8 cellular contexts compared by ENCODE assay signal in the genomic region with DNA sequence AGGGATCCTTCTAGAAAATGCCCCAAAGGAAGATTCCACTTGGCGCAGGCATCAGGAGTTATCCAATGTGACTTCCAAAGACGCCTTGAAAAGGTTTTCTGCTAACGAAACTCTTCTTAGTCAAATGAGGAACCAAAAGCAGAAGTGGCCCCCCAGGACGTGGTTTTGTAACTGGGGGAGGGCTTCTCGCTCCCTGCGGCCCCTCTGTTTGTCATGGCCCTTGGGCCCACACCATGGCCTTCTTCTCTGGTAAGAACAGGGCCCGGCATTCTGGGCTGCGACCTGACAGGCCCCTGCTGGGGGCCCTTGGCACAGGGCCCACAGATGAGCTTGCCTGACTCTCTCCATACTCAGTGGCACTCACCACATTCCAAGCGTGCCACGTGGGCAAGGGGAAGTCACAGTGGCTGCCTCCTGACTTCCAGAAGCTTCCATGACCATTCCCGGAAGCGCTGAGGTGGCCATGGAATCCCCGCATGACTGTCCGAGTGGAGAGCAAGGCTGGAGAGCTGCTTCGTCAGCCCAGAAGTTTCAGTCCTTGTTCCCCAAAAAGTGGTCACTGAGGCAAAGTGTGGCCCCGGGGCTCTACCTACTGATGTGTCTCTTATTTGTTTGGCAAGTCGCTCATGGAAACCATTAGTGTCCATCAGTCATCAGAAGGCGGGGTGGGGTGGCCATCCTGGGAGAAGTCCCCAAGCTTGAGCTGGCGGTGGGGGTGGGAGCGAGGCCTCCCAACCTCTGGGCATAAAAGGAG. TPM values are rescaled to one million over a fixed set of nuclear protein-coding genes. Genes with fewer than 3 reads are reported as not detected.
DNase-seq lines count a peak whose midpoint lies in the region; ATAC-seq and TF ChIP-seq lines count a peak whose summit lies in the region.

No MANE protein-coding gene starts in this region.

- H3K27me3 ChIP-seq in Caco-2 (replicated peaks; ENCODE audit: control insufficient read depth, insufficient read depth, low read length): no peaks in the 10 kb centered on the region
- no peaks in the 10 kb centered on the region for H3K27me3 ChIP-seq in right lobe of liver
- H3K27me3 ChIP-seq in upper lobe of left lung: no peaks in the 10 kb centered on the region

- intact Hi-C loops in Caco-2 (cut with micrococcal nuclease; ENCODE audit: unreplicated experiment): loop anchor here (1.0 kb wide), 1 partner anchor 24 kb away; a partner anchor contains a TSS
- intact Hi-C loops in right lobe of liver (cut with DNase I): no loop called here

- no peak for DNase-seq in Caco-2
- DNase-seq in HK-2 (ENCODE audit: unreplicated experiment): peak; percentile 97
- peak; percentile 42 for DNase-seq in activated naive CD8-positive, alpha-beta T cell treated with anti-CD3 and anti-CD28 coated beads, Interleukin-2, amount 50 U/mL, for 24 hours
- peak; percentile 50 to 71 (median 64) for DNase-seq in right lobe of liver
- DNase-seq in upper lobe of left lung: peak; percentile 62 to 66
- no peak for DNase-seq in COLO829 (ENCODE audit: low spot score)
- no peak for DNase-seq in HuH-7 (ENCODE audit: low spot score)

- peaks cover 13% of the 10 kb centered on the region for H3K36me3 Mint-ChIP-seq in Caco-2 (ENCODE audit: insufficient read depth, unreplicated experiment)
- H3K36me3 Mint-ChIP-seq in activated naive CD8-positive, alpha-beta T cell treated with anti-CD3 and anti-CD28 coated beads, Interleukin-2, amount 50 U/mL, for 24 hours (ENCODE audit: low read depth): peaks cover 6% of the 10 kb centered on the region

- TF ChIP-seq EP300 in upper lobe of left lung (IDR thresholded peaks at IDR 0.05): no peak

- 65% methylated on average over 11 of the region's 20 CpGs for WGBS in right lobe of liver (ENCODE audit: insufficient coverage, low coverage, low lambda C conversion rate, missing lambda C conversion rate)
- WGBS in upper lobe of left lung, 2 donors: 83 to 87% methylated on average over 19 to 20 of the region's 20 CpGs

- TSS peak; percentile 76 for BruUV-seq in Caco-2 (replicated peaks; lab: Mats Ljungman, UMichigan)

- CTCF ChIA-PET in Caco-2 (lab: Charles Lee): interaction anchor here (1.2 kb wide), 1 partner anchor 138 kb away, joined by 8 read pairs; no protein-coding TSS in a partner anchor

- ATAC-seq in GM19468 (IDR thresholded peaks at IDR 0.05; ENCODE audit: extremely low read depth, unreplicated experiment): peak; percentile 10
- no peak for ATAC-seq in activated naive CD8-positive, alpha-beta T cell treated with anti-CD3 and anti-CD28 coated beads, Interleukin-2, amount 50 U/mL, for 24 hours
- ATAC-seq in right lobe of liver: no peak
- peak in 1 of 2 donors; percentile 43 for ATAC-seq in upper lobe of left lung (ENCODE audit: low FRiP score in 2 of 2)

- TF ChIP-seq CTCF in Caco-2 (IDR thresholded peaks at IDR 0.05; ENCODE audit: insufficient read depth in 1 of 2, low read depth in 1 of 2, low read length in 1 of 2, severe bottlenecking in 1 of 2, unreplicated experiment in 1 of 2): no peak
- no peak for TF ChIP-seq CTCF in right lobe of liver (IDR thresholded peaks at IDR 0.05)
- no peak for TF ChIP-seq CTCF in upper lobe of left lung (IDR thresholded peaks at IDR 0.05)

- peak overlapping the region; percentile 74 for H3K4me3 Mint-ChIP-seq in Caco-2 (ENCODE audit: unreplicated experiment)
- H3K4me3 Mint-ChIP-seq in activated naive CD8-positive, alpha-beta T cell treated with anti-CD3 and anti-CD28 coated beads, Interleukin-2, amount 50 U/mL, for 24 hours: peak overlapping the region; percentile 73

- H3K27me3 Mint-ChIP-seq in Caco-2 (ENCODE audit: insufficient read depth, unreplicated experiment): no peaks in the 10 kb centered on the region
- H3K27me3 Mint-ChIP-seq in activated naive CD8-positive, alpha-beta T cell treated with anti-CD3 and anti-CD28 coated beads, Interleukin-2, amount 50 U/mL, for 24 hours: no peaks in the 10 kb centered on the region

- H3K4me1 ChIP-seq in Caco-2 (peaks cover 24% of the 10 kb centered on the region), right lobe of liver (peaks cover 3 to 27% (median 10%) of the 10 kb centered on the region in 4 donors), upper lobe of left lung (peaks cover 49 to 58% (median 55%) of the 10 kb centered on the region in 4 donors)

- TF ChIP-seq POLR2A in right lobe of liver (IDR thresholded peaks at IDR 0.05) (no peak), upper lobe of left lung (IDR thresholded peaks at IDR 0.05) (no peak)

- peak overlapping the region; percentile 88 to 98 (median 89) for H3K27ac ChIP-seq in right lobe of liver
- peak overlapping the region; percentile 86 to 95 (median 92) for H3K27ac ChIP-seq in upper lobe of left lung

- H3K4me1 Mint-ChIP-seq in Caco-2 (ENCODE audit: low read depth, unreplicated experiment): peaks cover 15% of the 10 kb centered on the region
- peaks cover 39% of the 10 kb centered on the region for H3K4me1 Mint-ChIP-seq in activated naive CD8-positive, alpha-beta T cell treated with anti-CD3 and anti-CD28 coated beads, Interleukin-2, amount 50 U/mL, for 24 hours

- peaks cover 4% of the 10 kb centered on the region; the same call in 1 of the 2 replicates for H3K36me3 ChIP-seq in Caco-2 (ENCODE audit: control insufficient read depth, insufficient read depth, low read length)
- peaks cover 0 to 12% (median 0%) of the 10 kb centered on the region in 4 donors for H3K36me3 ChIP-seq in right lobe of liver
- peaks cover 0 to 5% (median 2%) of the 10 kb centered on the region in 4 donors for H3K36me3 ChIP-seq in upper lobe of left lung

- no peaks in the 10 kb centered on the region for H3K9me3 Mint-ChIP-seq in Caco-2 (ENCODE audit: unreplicated experiment)
- H3K9me3 Mint-ChIP-seq in activated naive CD8-positive, alpha-beta T cell treated with anti-CD3 and anti-CD28 coated beads, Interleukin-2, amount 50 U/mL, for 24 hours: no peaks in the 10 kb centered on the region

- H3K27ac Mint-ChIP-seq in Caco-2 (ENCODE audit: unreplicated experiment): peak overlapping the region; percentile 82
- peak overlapping the region; percentile 71 for H3K27ac Mint-ChIP-seq in activated naive CD8-positive, alpha-beta T cell treated with anti-CD3 and anti-CD28 coated beads, Interleukin-2, amount 50 U/mL, for 24 hours

- H3K4me3 ChIP-seq in Caco-2 (ENCODE audit: low read depth, low read length) (no peak overlapping the region), right lobe of liver (peak overlapping the region in 1 of 3 donors; percentile 89), upper lobe of left lung (peak overlapping the region in 3 of 4 donors; percentile 69 to 89 (median 76))

- H3K9me3 ChIP-seq in Caco-2: no peaks in the 10 kb centered on the region
- no peaks in the 10 kb centered on the region for H3K9me3 ChIP-seq in right lobe of liver
- no peaks in the 10 kb centered on the region for H3K9me3 ChIP-seq in upper lobe of left lung

- POLR2A ChIA-PET in Caco-2 (lab: Charles Lee): interaction anchor here (1.6 kb wide), 1 partner anchor 24 kb away, joined by 13 read pairs; a partner anchor contains a TSS

RNA-seq across cellular contexts. Expression of a gene that starts 0.9 kb away (rescaled TPM):
- 202 and 228 TPM in 2 replicates for total RNA-seq in Caco-2 (2022)
- total RNA-seq in right lobe of liver: 100 to 1,000 TPM; 198 to 296 (median 222) TPM
- total RNA-seq in upper lobe of left lung: 100 to 1,000 TPM; 196 to 503 (median 397) TPM

RNA-seq across cellular contexts. Expression of a gene that starts 11.3 kb away (rescaled TPM):
- 0.16 and 0.18 TPM in 2 replicates for total RNA-seq in Caco-2 (2022)
- total RNA-seq in right lobe of liver: 1 to 10 TPM in 1 of 6 experiments, under 1 TPM in 4, not detected in 1; 0.06 to 1.5 (median 0.31) TPM
- total RNA-seq in upper lobe of left lung: 1 to 10 TPM; 1.5 to 9.3 (median 2.6) TPM

RNA-seq across cellular contexts. Expression of a gene that starts 24.2 kb away (rescaled TPM):
- 181 and 186 TPM in 2 replicates for total RNA-seq in Caco-2 (2022)
- total RNA-seq in right lobe of liver: 10 to 100 TPM; 15.8 to 34.6 (median 30.5) TPM
- total RNA-seq in upper lobe of left lung: 10 to 100 TPM; 18.9 to 75.0 (median 32.3) TPM

RNA-seq across cellular contexts. Expression of a gene that starts 26.9 kb away (rescaled TPM):
- total RNA-seq in Caco-2 (2022) (230 TPM in 2 replicates), right lobe of liver (10 to 100 TPM; 31.1 to 41.4 (median 36.5) TPM), upper lobe of left lung (10 to 100 TPM; 42.3 to 99.5 (median 48.7) TPM)

RNA-seq across cellular contexts. Expression of a gene that starts 34.7 kb away (rescaled TPM):
- total RNA-seq in Caco-2 (2022): 170 and 171 TPM in 2 replicates
- 10 to 100 TPM; 16.3 to 37.5 (median 23.3) TPM for total RNA-seq in right lobe of liver
- total RNA-seq in upper lobe of left lung: 10 to 100 TPM in 5 of 6 donors, 1 to 10 TPM in 1; 5.2 to 77.1 (median 46.0) TPM

Comparison
In these comparisons a context has a peak if more than half of its experiments do, and no peak if none do; other contexts are left out.
1. DNase-seq: peak in HK-2 (single experiment), activated naive CD8-positive, alpha-beta T cell treated with anti-CD3 and anti-CD28 coated beads, Interleukin-2, amount 50 U/mL, for 24 hours (single experiment), right lobe of liver (3 of 3) and upper lobe of left lung (2 of 2); none in Caco-2 (0 of 2), COLO829 (single experiment) and HuH-7 (single experiment).